Comparison of ENCODE assay signal across 29 cellular contexts in the genomic region with DNA sequence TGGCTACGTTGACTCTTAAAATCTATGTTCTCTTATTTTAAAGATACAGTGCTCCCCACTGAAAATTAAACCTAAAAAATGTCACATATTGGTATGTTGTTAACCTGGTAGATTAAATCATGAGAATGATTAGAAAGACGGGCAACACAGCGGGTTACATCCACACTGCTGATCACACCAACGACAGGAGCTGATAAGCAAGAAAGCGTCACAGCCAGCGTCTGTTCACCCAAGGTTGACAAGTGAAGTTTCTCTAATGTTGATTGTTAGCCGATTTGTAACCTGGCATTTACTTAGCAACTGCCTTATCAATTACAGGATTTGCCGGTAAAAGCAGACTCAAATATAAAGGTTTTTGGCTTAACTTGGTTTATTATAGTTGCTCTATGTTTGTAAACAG.
"Had no signal": no experiment of that assay in that cellular context is flagged by ENCODE, and none has a peak within 500 bp of the region (broad histone marks: within the 10 kb centered on the region; RNA-seq: fewer than 3 reads in every experiment).

No MANE protein-coding gene starts in this region.

- H3K36me3 Mint-ChIP-seq: natural killer cell treated with Interleukin-12 subunit alpha and Interleukin-12 subunit beta and Interleukin-15 and Interleukin-18, amount 100 ng/mL, for 72 hours; stimulated activated effector memory CD8-positive, alpha-beta T cell treated with anti-CD3 and anti-CD28 coated beads, Interleukin-12 subunit alpha, Interleukin-12 subunit beta, amount 100 ng/mL, for 72 hours; stimulated activated naive B cell treated with anti-CD40 and anti-IgM and Interleukin-4, amounts not matched to agents 10 μg/mL and 1 μg/mL and 100 μg/mL, for 72 hours had no signal

- FAIRE-seq: small intestine, urothelium cell line had no signal

- H3K79me2 ChIP-seq: parathyroid adenoma had no signal

- H3K27ac Mint-ChIP-seq: natural killer cell treated with Interleukin-12 subunit alpha and Interleukin-12 subunit beta and Interleukin-15 and Interleukin-18, amount 100 ng/mL, for 72 hours; nephron progenitor cell; progenitor cell of endocrine pancreas; stimulated activated effector memory CD8-positive, alpha-beta T cell treated with anti-CD3 and anti-CD28 coated beads, Interleukin-12 subunit alpha, Interleukin-12 subunit beta, amount 100 ng/mL, for 72 hours; stimulated activated naive B cell treated with anti-CD40 and anti-IgM and Interleukin-4, amounts not matched to agents 10 μg/mL and 1 μg/mL and 100 μg/mL, for 72 hours; stimulated activated naive CD8-positive, alpha-beta T cell treated with anti-CD3 and anti-CD28 coated beads, Interleukin-15, Interleukin-2, amounts not matched to agents 100 ng/mL and 50 ng/mL, for 24 hours had no signal

- H3K9me3 Mint-ChIP-seq: natural killer cell treated with Interleukin-12 subunit alpha and Interleukin-12 subunit beta and Interleukin-15 and Interleukin-18, amount 100 ng/mL, for 72 hours; nephron progenitor cell; stimulated activated effector memory CD8-positive, alpha-beta T cell treated with anti-CD3 and anti-CD28 coated beads, Interleukin-12 subunit alpha, Interleukin-12 subunit beta, amount 100 ng/mL, for 72 hours; stimulated activated naive CD8-positive, alpha-beta T cell treated with anti-CD3 and anti-CD28 coated beads, Interleukin-15, Interleukin-2, amounts not matched to agents 100 ng/mL and 50 ng/mL, for 24 hours had no signal

- DNase-seq: nephron progenitor cell; nucleus accumbens; posterior cingulate gyrus; psoas muscle; right cardiac atrium; right lobe of liver; sigmoid colon; stimulated activated CD4-positive, alpha-beta T cell treated with anti-CD3 and anti-CD28 coated beads, Interleukin-15, amount 100 ng/mL, for 24 hours; stimulated activated CD4-positive, alpha-beta T cell treated with anti-CD3 and anti-CD28 coated beads, Interleukin-2, amount 100 ng/mL, for 24 hours; stimulated activated CD4-positive, alpha-beta T cell treated with anti-CD3 and anti-CD28 coated beads, Interleukin-2, amount 100 ng/mL, for 48 hours; stimulated activated CD4-positive, alpha-beta T cell treated with anti-CD3 and anti-CD28 coated beads, Interleukin-4, amount 100 ng/mL, for 24 hours; stimulated activated naive B cell treated with anti-CD40 and anti-IgM and Interleukin-4, amounts not matched to agents 10 μg/mL and 1 μg/mL and 100 μg/mL, for 72 hours; stimulated activated naive CD4-positive, alpha-beta T cell treated with Interleukin-2 at 50 U/mL for 16 hours; stomach; thyroid gland; trophoblast cell; upper lobe of left lung had no signal

- H3K36me3 ChIP-seq: neutrophil, sigmoid colon, stomach, thoracic aorta, thyroid gland, tibial nerve, upper lobe of left lung, vagina had no signal

- H3K27me3 ChIP-seq: neutrophil, right lobe of liver, sigmoid colon, stomach, thyroid gland, tibial nerve, upper lobe of left lung, vagina had no signal

- H3K4me1 ChIP-seq: parathyroid adenoma, psoas muscle, right lobe of liver, sigmoid colon, stomach, thyroid gland, tibial nerve, vagina had no signal

- H3K4me3 ChIP-seq: psoas muscle, right lobe of liver, sigmoid colon, stomach, thoracic aorta, thyroid gland, tibial nerve, upper lobe of left lung, vagina had no signal

- H2AFZ ChIP-seq: parathyroid adenoma had no signal

- H3K27me3 Mint-ChIP-seq: progenitor cell of endocrine pancreas had no signal

- H3K4me3 Mint-ChIP-seq: natural killer cell treated with Interleukin-12 subunit alpha and Interleukin-12 subunit beta and Interleukin-15 and Interleukin-18, amount 100 ng/mL, for 72 hours; nephron progenitor cell; neural crest cell; stimulated activated effector memory CD8-positive, alpha-beta T cell treated with anti-CD3 and anti-CD28 coated beads, Interleukin-12 subunit alpha, Interleukin-12 subunit beta, amount 100 ng/mL, for 72 hours; stimulated activated naive B cell treated with anti-CD40 and anti-IgM and Interleukin-4, amounts not matched to agents 10 μg/mL and 1 μg/mL and 100 μg/mL, for 72 hours; stimulated activated naive CD8-positive, alpha-beta T cell treated with anti-CD3 and anti-CD28 coated beads, Interleukin-15, Interleukin-2, amounts not matched to agents 100 ng/mL and 50 ng/mL, for 24 hours had no signal

- H3K27ac ChIP-seq: neutrophil, parathyroid adenoma, psoas muscle, right lobe of liver, sigmoid colon, stomach, thoracic aorta, thyroid gland, tibial nerve, upper lobe of left lung, vagina had no signal

- H3K9ac ChIP-seq: parathyroid adenoma had no signal

- ATAC-seq: natural killer cell treated with Interleukin-12 subunit alpha and Interleukin-12 subunit beta and Interleukin-15 and Interleukin-18, amount 100 ng/mL, for 72 hours; psoas muscle; right cardiac atrium; right lobe of liver; stimulated activated effector memory CD8-positive, alpha-beta T cell treated with anti-CD3 and anti-CD28 coated beads, Interleukin-12 subunit alpha, Interleukin-12 subunit beta, amount 100 ng/mL, for 72 hours; stimulated activated naive B cell treated with anti-CD40 and anti-IgM and Interleukin-4, amounts not matched to agents 10 μg/mL and 1 μg/mL and 100 μg/mL, for 72 hours had no signal

- H3K9me3 ChIP-seq: neutrophil, psoas muscle, right lobe of liver, sigmoid colon, stomach, thoracic aorta, thyroid gland, tibial nerve, upper lobe of left lung, vagina had no signal
